1 cellular context compared by ENCODE assay signal in genomic region chr15:67839929-67840746, GRCh38.
TF ChIP-seq lines count a peak whose summit lies in the region.

RNU6-1 (minus strand) TSS chr15:67840045.

TF ChIP-seq in K562, 482 proteins besides CTCF, POLR2A, EP300 and RAD21 (continued from another document and continues in another):
- TF ChIP-seq ARID4B (CRISPR knock-in tag; IDR thresholded peaks at IDR 0.05) = no peak
- no peak for TF ChIP-seq PCBP2 (IDR thresholded peaks at IDR 0.05; ENCODE audit: low read depth, low read length, poor library complexity, severe bottlenecking)
- peak; percentile 34 for TF ChIP-seq SAP30 (IDR thresholded peaks at IDR 0.05; ENCODE audit: borderline replicate concordance, insufficient read depth, low read depth, low read length, poor library complexity, severe bottlenecking)
- TF ChIP-seq NFIX (CRISPR knock-in tag; IDR thresholded peaks at IDR 0.05; ENCODE audit: low read depth) = no peak
- peak; percentile 67 for TF ChIP-seq HMGN3 (IDR thresholded peaks at IDR 0.05; ENCODE audit: borderline replicate concordance, extremely low read depth, insufficient read length, low read depth, low read length)
- TF ChIP-seq CHD7 (IDR thresholded peaks at IDR 0.05; ENCODE audit: low read depth, low read length) = no peak
- TF ChIP-seq PPARD (CRISPR knock-in tag; IDR thresholded peaks at IDR 0.05) = no peak
- no peak for TF ChIP-seq MXI1 (IDR thresholded peaks at IDR 0.05; ENCODE audit: low read depth, low read length)
- peak; percentile 77; the same call in 1 of the 2 replicates for TF ChIP-seq ARID3A (IDR thresholded peaks at IDR 0.05; ENCODE audit: borderline replicate concordance, low read depth, low read length)
- TF ChIP-seq FOXK2 (conservative IDR thresholded peaks at IDR 0.05 in 1 of 2, IDR thresholded peaks at IDR 0.05 in 1 of 2; ENCODE audit: low read depth in 2 of 2) = peak; percentile 57 to 64
- TF ChIP-seq BMI1 (IDR thresholded peaks at IDR 0.05; ENCODE audit: low read length) = no peak
- peak; percentile 66 for TF ChIP-seq GABPA (tag; conservative IDR thresholded peaks at IDR 0.05; ENCODE audit: low read depth)
- no peak for TF ChIP-seq ZNF398 (CRISPR knock-in tag; IDR thresholded peaks at IDR 0.05)
- TF ChIP-seq SETDB1 (IDR thresholded peaks at IDR 0.05; ENCODE audit: low read length) = no peak
- TF ChIP-seq ZBTB49 (CRISPR knock-in tag; IDR thresholded peaks at IDR 0.05; ENCODE audit: borderline replicate concordance) = no peak
- no peak for TF ChIP-seq HDAC6 (IDR thresholded peaks at IDR 0.05; ENCODE audit: low read depth, low read length)
- TF ChIP-seq FOXJ2 (tag; IDR thresholded peaks at IDR 0.05) = no peak
- TF ChIP-seq ZNF134 (CRISPR knock-in tag; conservative IDR thresholded peaks at IDR 0.05) = no peak
- no peak for TF ChIP-seq OTX1 (CRISPR knock-in tag; IDR thresholded peaks at IDR 0.05)
- 0 out of 2 replicates have a peak, but pooled peaks have one; percentile 17 for TF ChIP-seq TRIM28 (IDR thresholded peaks at IDR 0.05)
- TF ChIP-seq HES1 (IDR thresholded peaks at IDR 0.05; ENCODE audit: low read depth) = peak; percentile 77; the same call in 1 of the 2 replicates
- TF ChIP-seq ZBTB33 (CRISPR knock-in tag; IDR thresholded peaks at IDR 0.05) = 0 out of 2 replicates have a peak, but pooled peaks have one; percentile 12
- no peak for TF ChIP-seq HOMEZ (CRISPR knock-in tag; IDR thresholded peaks at IDR 0.05)
- TF ChIP-seq YBX1 (IDR thresholded peaks at IDR 0.05) = no peak
